ENCODE assay signal across 21 cellular contexts in genomic region chr7:80243425-80243824, GRCh38.
"Had no signal": no experiment of that assay in that cellular context is flagged by ENCODE, and none has a peak within 500 bp of the region (broad histone marks: within the 10 kb centered on the region; RNA-seq: fewer than 3 reads in every experiment).

No MANE protein-coding gene starts in this region.

- H3K27me3 ChIP-seq: colonic mucosa, gastrocnemius medialis, heart right ventricle, right atrium auricular region, tibial nerve, uterus had no signal

- H3K27ac ChIP-seq: colonic mucosa, right atrium auricular region, skin epidermis, tibial nerve, uterus had no signal

- ATAC-seq: activated CD8-positive, alpha-beta memory T cell treated with anti-CD3 and anti-CD28 coated beads, Interleukin-2, amount 10 ng/mL, durations not matched to agents 7 days and 5 days; activated T-helper 17 cell treated with anti-CD3 and anti-CD28 coated beads, Interleukin-2, amount 50 U/mL, for 72 hours; gastrocnemius medialis; natural killer cell treated with Interleukin-12 subunit alpha and Interleukin-12 subunit beta and Interleukin-15 and Interleukin-18, amount 100 ng/mL, for 72 hours; stimulated activated naive CD8-positive, alpha-beta T cell treated with anti-CD3 and anti-CD28 coated beads, Interleukin-15, Interleukin-2, amounts not matched to agents 100 U/mL and 50 U/mL, for 24 hours had no signal

- DNase-seq: activated CD4-positive, alpha-beta memory T cell treated with anti-CD3 and anti-CD28 coated beads, Interleukin-2, amount 10 ng/mL, durations not matched to agents 7 days and 5 days; activated CD4-positive, alpha-beta T cell treated with anti-CD3 and anti-CD28 coated beads for 48 hours; activated CD4-positive, CD25-positive, alpha-beta regulatory T cell; activated CD8-positive, alpha-beta memory T cell treated with anti-CD3 and anti-CD28 coated beads, Interleukin-2, amount 10 ng/mL, durations not matched to agents 7 days and 5 days; activated naive CD4-positive, alpha-beta T cell; activated naive CD8-positive, alpha-beta T cell treated with anti-CD3 and anti-CD28 coated beads, Interleukin-2, amount 10 ng/mL, durations not matched to agents 7 days and 5 days; amygdala; caudate nucleus; colonic mucosa; erythroblast; gastrocnemius medialis; heart right ventricle; immature natural killer cell; stimulated activated naive CD8-positive, alpha-beta T cell treated with anti-CD3 and anti-CD28 coated beads, Interleukin-15, Interleukin-2, amounts not matched to agents 100 U/mL and 50 U/mL, for 24 hours; substantia nigra; uterus had no signal

- H3K4me1 ChIP-seq: colonic mucosa, gastrocnemius medialis, right atrium auricular region, tibial nerve, uterus had no signal

- H3K4me3 ChIP-seq: colonic mucosa, gastrocnemius medialis, heart right ventricle, right atrium auricular region, skin epidermis, tibial nerve, uterus had no signal

- H3K36me3 ChIP-seq: colonic mucosa, gastrocnemius medialis, heart right ventricle, right atrium auricular region, tibial nerve, uterus had no signal

- H3K9me3 ChIP-seq: colonic mucosa, gastrocnemius medialis, heart right ventricle, right atrium auricular region, tibial nerve, uterus had no signal
